In genomic region chr2:10921525-10921924, GRCh38 we compare ENCODE assay signal across 1 cellular context.
TF ChIP-seq lines count a peak whose summit lies in the region.

No MANE protein-coding gene starts in this region.

TF ChIP-seq in H1, 55 proteins besides CTCF, POLR2A, EP300 and RAD21 (continued from another document):
- TF ChIP-seq ATF3 (IDR thresholded peaks at IDR 0.05; ENCODE audit: insufficient read depth, low read depth, low read length): no peak
- no peak for TF ChIP-seq RXRA (IDR thresholded peaks at IDR 0.05; ENCODE audit: insufficient read depth, low read depth, low read length)
- TF ChIP-seq HDAC2 (IDR thresholded peaks at IDR 0.05; ENCODE audit: borderline replicate concordance in 1 of 2, low read depth in 2 of 2, low read length in 2 of 2): no peak
- TF ChIP-seq EZH2 (IDR thresholded peaks at IDR 0.05; ENCODE audit: low read depth, low read length, severe bottlenecking): no peak
- TF ChIP-seq CBX5 (IDR thresholded peaks at IDR 0.05; ENCODE audit: low read depth, low read length): no peak
- TF ChIP-seq BRCA1 (IDR thresholded peaks at IDR 0.05; ENCODE audit: low read depth, low read length): no peak
- no peak for TF ChIP-seq RNF2 (IDR thresholded peaks at IDR 0.05; ENCODE audit: borderline replicate concordance, low read depth, low read length, missing control alignments, poor library complexity, severe bottlenecking)
- TF ChIP-seq SIX5 (IDR thresholded peaks at IDR 0.05; ENCODE audit: low read depth, low read length): no peak
